ENCODE assay signal across 8 cellular contexts in genomic region chr14:91418387-91419043, GRCh38. TPM values are rescaled to one million over a fixed set of nuclear protein-coding genes. Genes with fewer than 3 reads are reported as not detected.
A peak's percentile ranks its signal among the peaks of the same experiment; 100 is the strongest.
DNase-seq lines count a peak whose midpoint lies in the region; ATAC-seq and TF ChIP-seq lines count a peak whose summit lies in the region.

No MANE protein-coding gene starts in this region.

- H3K36me3 Mint-ChIP-seq in activated T-helper 2 cell treated with anti-CD3 and anti-CD28 coated beads, Interferon-gamma antibody, Interleukin-2, Interleukin-4, amounts not matched to agents 10 μg/mL and 5 μg/mL and 100 μg/mL, durations not matched to agents 14 hours and 24 hours and 36 hours (ENCODE audit: low read depth), result peaks cover 26% of the 10 kb centered on the region
- peaks cover 2% of the 10 kb centered on the region for H3K36me3 Mint-ChIP-seq in neural crest cell (ENCODE audit: low read depth)

- H3K9ac ChIP-seq in OCI-LY3 (ENCODE audit: low read length), result peak overlapping the region; percentile 67
- peak overlapping the region in 1 of 2 donors; percentile 38 for H3K9ac ChIP-seq in stomach smooth muscle (ENCODE audit: low read length in 2 of 2)

- H3K9me3 ChIP-seq in OCI-LY3 (ENCODE audit: insufficient read depth, low read length) (no peaks in the 10 kb centered on the region), stomach smooth muscle (ENCODE audit: control insufficient read depth in 2 of 2, low read length in 2 of 2) (no peaks in the 10 kb centered on the region)

- H3K4me3 Mint-ChIP-seq in activated T-helper 2 cell treated with anti-CD3 and anti-CD28 coated beads, Interferon-gamma antibody, Interleukin-2, Interleukin-4, amounts not matched to agents 10 μg/mL and 5 μg/mL and 100 μg/mL, durations not matched to agents 14 hours and 24 hours and 36 hours (ENCODE audit: low read depth), result peak overlapping the region; percentile 67
- peak overlapping the region; percentile 81 for H3K4me3 Mint-ChIP-seq in neural crest cell

- H3K4me1 Mint-ChIP-seq in activated T-helper 2 cell treated with anti-CD3 and anti-CD28 coated beads, Interferon-gamma antibody, Interleukin-2, Interleukin-4, amounts not matched to agents 10 μg/mL and 5 μg/mL and 100 μg/mL, durations not matched to agents 14 hours and 24 hours and 36 hours (ENCODE audit: low read depth), result peaks cover 36% of the 10 kb centered on the region
- H3K4me1 Mint-ChIP-seq in neural crest cell, result peaks cover 37% of the 10 kb centered on the region

- ATAC-seq in HG03280 (IDR thresholded peaks at IDR 0.05; ENCODE audit: unreplicated experiment), result peak; percentile 27
- ATAC-seq in GM18868 (IDR thresholded peaks at IDR 0.05; ENCODE audit: unreplicated experiment), result no peak

- peak; percentile 98 for TF ChIP-seq CTCF in OCI-LY3 (IDR thresholded peaks at IDR 0.05; ENCODE audit: low read depth, low read length)
- TF ChIP-seq CTCF in fibroblast of villous mesenchyme (IDR thresholded peaks at IDR 0.05; ENCODE audit: insufficient read depth, low read depth, low read length), result peak; percentile 99
- TF ChIP-seq CTCF in neural crest cell (conservative IDR thresholded peaks at IDR 0.05), result peak; percentile 90

- peaks cover 39% of the 10 kb centered on the region for H3K79me2 ChIP-seq in OCI-LY3 (ENCODE audit: low read length)

- peak overlapping the region; percentile 52; the same call in 1 of the 2 replicates for H2AFZ ChIP-seq in OCI-LY3 (ENCODE audit: low read depth, low read length)

- DNase-seq in EL (peak; percentile 44), fibroblast of villous mesenchyme (ENCODE audit: low read depth) (peak; percentile 38), neural crest cell (ENCODE audit: low read depth, low spot score) (peak; percentile 73)
- DNase-seq in activated T-helper 2 cell treated with anti-CD3 and anti-CD28 coated beads, Interferon-gamma antibody, Interleukin-2, Interleukin-4, amounts not matched to agents 10 μg/mL and 5 μg/mL and 100 μg/mL, durations not matched to agents 14 hours and 24 hours and 36 hours (ENCODE audit: low spot score), result peak; percentile 75

- H3K36me3 ChIP-seq in OCI-LY3 (replicated peaks; ENCODE audit: low read depth, low read length) (peaks cover 21% of the 10 kb centered on the region), stomach smooth muscle (ENCODE audit: control insufficient read depth in 2 of 2, insufficient read depth in 2 of 2, low read length in 2 of 2) (no peaks in the 10 kb centered on the region)

- intact Hi-C loops in activated T-helper 2 cell treated with anti-CD3 and anti-CD28 coated beads, Interferon-gamma antibody, Interleukin-2, Interleukin-4, amounts not matched to agents 10 μg/mL and 5 μg/mL and 100 μg/mL, durations not matched to agents 14 hours and 24 hours and 36 hours (cut with micrococcal nuclease), result loop anchor here (1.0 to 10.0 kb wide), 6 partner anchors 92 to 446 kb away; partner anchors contain the start of genes PPP4R3A, RPS6KA5 and TC2N

- H3K4me1 ChIP-seq in OCI-LY3 (ENCODE audit: low read length), result peaks cover 40% of the 10 kb centered on the region
- peaks cover 28% of the 10 kb centered on the region for H3K4me1 ChIP-seq in stomach smooth muscle (ENCODE audit: control insufficient read depth, insufficient read depth, low read length)

- H3K27ac ChIP-seq in OCI-LY3 (ENCODE audit: low read length), result peak overlapping the region; percentile 46
- no peak overlapping the region for H3K27ac ChIP-seq in stomach smooth muscle (ENCODE audit: low read length)

- H3K27ac Mint-ChIP-seq in activated T-helper 2 cell treated with anti-CD3 and anti-CD28 coated beads, Interferon-gamma antibody, Interleukin-2, Interleukin-4, amounts not matched to agents 10 μg/mL and 5 μg/mL and 100 μg/mL, durations not matched to agents 14 hours and 24 hours and 36 hours, result peak overlapping the region; percentile 85
- H3K27ac Mint-ChIP-seq in neural crest cell (ENCODE audit: unreplicated experiment), result no peak overlapping the region

- no peaks in the 10 kb centered on the region for H3K27me3 ChIP-seq in OCI-LY3 (ENCODE audit: low read depth, low read length)
- H3K27me3 ChIP-seq in stomach smooth muscle (ENCODE audit: control insufficient read depth in 1 of 2, insufficient read depth in 2 of 2, low read length in 2 of 2), result no peaks in the 10 kb centered on the region

- H3K4me2 ChIP-seq in OCI-LY3 (ENCODE audit: low read length), result peak overlapping the region; percentile 73

- H4K20me1 ChIP-seq in OCI-LY3 (ENCODE audit: insufficient read depth, low read length), result peaks cover 20% of the 10 kb centered on the region

- H3K4me3 ChIP-seq in OCI-LY3 (ENCODE audit: low read length), result peak overlapping the region; percentile 85
- H3K4me3 ChIP-seq in fibroblast of villous mesenchyme (ENCODE audit: low read depth, low read length), result peak overlapping the region; percentile 42
- H3K4me3 ChIP-seq in stomach smooth muscle (ENCODE audit: low read length in 2 of 2), result peak overlapping the region; percentile 38 to 74

- H3K9me3 Mint-ChIP-seq in activated T-helper 2 cell treated with anti-CD3 and anti-CD28 coated beads, Interferon-gamma antibody, Interleukin-2, Interleukin-4, amounts not matched to agents 10 μg/mL and 5 μg/mL and 100 μg/mL, durations not matched to agents 14 hours and 24 hours and 36 hours, result no peaks in the 10 kb centered on the region
- H3K9me3 Mint-ChIP-seq in neural crest cell, result no peaks in the 10 kb centered on the region

- H3K27me3 Mint-ChIP-seq in activated T-helper 2 cell treated with anti-CD3 and anti-CD28 coated beads, Interferon-gamma antibody, Interleukin-2, Interleukin-4, amounts not matched to agents 10 μg/mL and 5 μg/mL and 100 μg/mL, durations not matched to agents 14 hours and 24 hours and 36 hours (ENCODE audit: low read depth), result no peaks in the 10 kb centered on the region
- no peaks in the 10 kb centered on the region for H3K27me3 Mint-ChIP-seq in neural crest cell (ENCODE audit: low read depth)

RNA-seq across cellular contexts. Expression of gene CCDC88C, which starts 0.9 kb away (rescaled TPM):
- total RNA-seq in activated T-helper 2 cell treated with anti-CD3 and anti-CD28 coated beads, Interferon-gamma antibody, Interleukin-2, Interleukin-4, amounts not matched to agents 10 μg/mL and 5 μg/mL and 100 μg/mL, durations not matched to agents 14 hours and 24 hours and 36 hours, result 95.3 and 100 TPM in 2 replicates
- under 0.01 and 0.32 TPM in 2 replicates for total RNA-seq in fibroblast of villous mesenchyme
- 44.6 and 44.7 TPM in 2 replicates for total RNA-seq in neural crest cell

Comparison
In these comparisons a context has a peak if more than half of its experiments do, and no peak if none do; other contexts are left out.
1. RNA of gene CCDC88C, which starts 0.9 kb away (total RNA-seq): 95.3 to 100 TPM in activated T-helper 2 cell treated with anti-CD3 and anti-CD28 coated beads, Interferon-gamma antibody, Interleukin-2, Interleukin-4, amounts not matched to agents 10 μg/mL and 5 μg/mL and 100 μg/mL, durations not matched to agents 14 hours and 24 hours and 36 hours and 44.6 to 44.7 TPM in neural crest cell; under 0.01 to 0.32 TPM in fibroblast of villous mesenchyme; every median in the first group is over 10 times any median in the second.
2. Peak in every context shown above with its lines, with median percentiles within 50 percentile points of each other: DNase-seq, H3K4me3 ChIP-seq and CTCF ChIP-seq.